In the genomic region with DNA sequence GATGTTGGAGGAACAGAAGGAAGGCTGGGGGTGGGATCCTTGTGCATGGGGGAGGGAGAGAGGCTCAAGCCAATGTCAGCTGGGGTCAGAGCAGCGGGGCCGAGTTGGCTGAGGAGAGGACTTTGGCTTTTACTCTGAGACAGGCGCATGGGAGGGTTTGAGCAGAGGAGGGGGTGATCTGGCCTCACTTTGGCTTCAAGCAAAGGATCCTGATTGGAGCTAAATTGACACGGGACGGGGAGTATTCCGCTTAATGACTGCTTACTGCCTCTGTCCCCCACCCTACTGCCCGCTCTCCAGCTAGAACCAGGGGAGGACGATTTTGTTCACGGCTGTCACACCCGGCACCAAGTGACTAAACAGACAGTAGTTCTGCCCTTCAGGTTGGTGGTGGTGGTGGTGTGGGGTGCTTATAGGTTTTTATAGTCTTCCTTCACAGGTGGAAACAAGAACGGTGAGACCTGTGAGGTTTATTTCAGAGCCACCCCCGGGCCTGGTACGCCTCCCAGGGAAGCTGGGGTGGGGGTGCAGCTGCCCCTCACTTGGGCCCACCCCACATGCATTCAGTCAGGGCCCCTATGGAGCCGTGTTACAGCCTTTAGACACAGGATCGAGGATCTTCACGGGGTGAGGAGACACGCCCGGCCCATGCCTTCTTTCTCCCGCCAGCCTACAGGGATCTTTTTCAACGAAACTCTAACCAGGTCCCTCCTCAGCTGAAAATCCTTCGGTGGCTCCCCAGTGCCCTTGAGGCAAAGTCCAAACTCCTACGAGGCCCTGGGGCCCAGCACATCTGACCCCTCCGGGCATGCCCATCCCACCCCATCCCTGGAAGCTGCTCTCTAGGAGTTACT, we compare ENCODE assay signal across 9 cellular contexts. TPM values are rescaled to one million over a fixed set of nuclear protein-coding genes. Genes with fewer than 3 reads are reported as not detected.
DNase-seq lines count a peak whose midpoint lies in the region; ATAC-seq and TF ChIP-seq lines count a peak whose summit lies in the region.
"Had no signal": no experiment of that assay in that cellular context is flagged by ENCODE, and none has a peak within 500 bp of the region (broad histone marks: within the 10 kb centered on the region; RNA-seq: fewer than 3 reads in every experiment).

No MANE protein-coding gene starts in this region.

- H3K4me1 ChIP-seq in IMR-90 (ENCODE audit: control insufficient read depth, insufficient read depth, low read length) (peaks cover 17% of the 10 kb centered on the region), duodenal mucosa (ENCODE audit: control insufficient read depth in 1 of 2, insufficient read depth in 2 of 2, low read length in 2 of 2) (peaks cover 30 to 40% of the 10 kb centered on the region in 2 donors), neuron (ENCODE audit: insufficient read depth, low read length) (peaks cover 17% of the 10 kb centered on the region)

- intact Hi-C loops in IMR-90 (cut with micrococcal nuclease): loop anchor here (2.0 kb wide), 1 partner anchor 187 kb away; no protein-coding TSS in a partner anchor

- BruUV-seq in IMR-90 (replicated peaks; lab: Mats Ljungman, UMichigan): no TSS peak

- no peak overlapping the region for H3K4me3 ChIP-seq in IMR-90 (ENCODE audit: insufficient read depth, low read depth, low read length)
- peak overlapping the region; percentile 52 to 57 for H3K4me3 ChIP-seq in duodenal mucosa (ENCODE audit: low read depth in 1 of 2, low read length in 2 of 2)
- no peak overlapping the region for H3K4me3 ChIP-seq in neuron (ENCODE audit: low read length)
- H3K4me3 ChIP-seq in brain microvascular endothelial cell (ENCODE audit: low read depth, low read length): no peak overlapping the region

- H3K27me3 ChIP-seq in IMR-90 (ENCODE audit: control insufficient read depth, insufficient read depth, low read length): no peaks in the 10 kb centered on the region
- H3K27me3 ChIP-seq in duodenal mucosa (ENCODE audit: control insufficient read depth in 1 of 2, insufficient read depth in 2 of 2, low read length in 2 of 2): peaks cover 0 to 17% of the 10 kb centered on the region in 2 donors
- peaks cover 33% of the 10 kb centered on the region for H3K27me3 ChIP-seq in neuron (ENCODE audit: insufficient read depth, low read length)
- no peaks in the 10 kb centered on the region for H3K27me3 ChIP-seq in brain microvascular endothelial cell (replicated peaks)

- H4K8ac ChIP-seq in IMR-90 (ENCODE audit: low read depth in 2 of 2, low read length in 2 of 2): no peak overlapping the region

- TF ChIP-seq RAD21 in IMR-90 (IDR thresholded peaks at IDR 0.05; ENCODE audit: low read length): no peak

- no peak for TF ChIP-seq POLR2A in IMR-90 (IDR thresholded peaks at IDR 0.05; ENCODE audit: low read depth, low read length)

- peaks cover 6% of the 10 kb centered on the region; the same call in 1 of the 2 replicates for H3K9me1 ChIP-seq in IMR-90 (ENCODE audit: insufficient read depth, low read length)

- H4K5ac ChIP-seq in IMR-90 (ENCODE audit: low read depth, low read length): no peak overlapping the region

- WGBS in IMR-90 (ENCODE audit: extremely low coverage in 2 of 2, insufficient read length in 1 of 2), 2 experiments: 83% methylated on average over 14 of the region's 23 CpGs; no CpG with 5 or more reads in 1 of the 2 experiments

- H2AFZ ChIP-seq in IMR-90 (replicated peaks; ENCODE audit: low read length, poor library complexity): no peak overlapping the region
- H2AFZ ChIP-seq in neuron (ENCODE audit: low read depth, low read length): peak overlapping the region; percentile 59

- no peak overlapping the region for H2BK5ac ChIP-seq in IMR-90 (ENCODE audit: low read depth, low read length, poor library complexity, severe bottlenecking)

- dilution Hi-C loops in IMR-90 (cut with HindIII; ENCODE audit: low sequenced_read_pairs, unreplicated experiment): no loop called here

- no peak overlapping the region for H2BK15ac ChIP-seq in IMR-90 (ENCODE audit: low read depth, low read length)

- H3K9ac ChIP-seq in IMR-90 (ENCODE audit: low read depth, low read length) (no peak overlapping the region), duodenal mucosa (ENCODE audit: low read depth in 1 of 2, low read length in 2 of 2) (no peak overlapping the region)

- no peak overlapping the region for H3K4ac ChIP-seq in IMR-90 (ENCODE audit: low read depth, low read length)

- H3K18ac ChIP-seq in IMR-90 (ENCODE audit: low read depth, low read length): no peak overlapping the region

- no peak overlapping the region for H2BK20ac ChIP-seq in IMR-90 (ENCODE audit: low read depth, low read length)

- H3K27ac ChIP-seq in IMR-90 (ENCODE audit: insufficient read depth, low read length): no peak overlapping the region
- H3K27ac ChIP-seq in duodenal mucosa (ENCODE audit: low read depth, low read length): no peak overlapping the region
- H3K27ac ChIP-seq in brain microvascular endothelial cell: no peak overlapping the region

- H4K20me1 ChIP-seq in IMR-90 (ENCODE audit: insufficient read depth, low read length): peaks cover 7% of the 10 kb centered on the region

- no peak overlapping the region; the same call in 1 of the 2 replicates for H2AK5ac ChIP-seq in IMR-90 (ENCODE audit: low read depth, low read length)

- no peak overlapping the region for H2BK120ac ChIP-seq in IMR-90 (ENCODE audit: low read depth, low read length)

- no peak overlapping the region for H3K4me2 ChIP-seq in IMR-90 (ENCODE audit: low read depth, low read length)

- H3K9me3 ChIP-seq in IMR-90 (ENCODE audit: control insufficient read depth, insufficient read depth, low read length) (no peaks in the 10 kb centered on the region), duodenal mucosa (ENCODE audit: control insufficient read depth in 1 of 2, low read length in 2 of 2) (no peaks in the 10 kb centered on the region), neuron (ENCODE audit: low read length) (no peaks in the 10 kb centered on the region)

- TF ChIP-seq CTCF in IMR-90 (conservative IDR thresholded peaks at IDR 0.05; ENCODE audit: low read depth, low read length) (no peak), brain microvascular endothelial cell (IDR thresholded peaks at IDR 0.05; ENCODE audit: low read depth, low read length, missing control alignments) (no peak)

- H2AK9ac ChIP-seq in IMR-90 (replicated peaks; ENCODE audit: low read depth, low read length, poor library complexity): peak overlapping the region; percentile 44

- H4K91ac ChIP-seq in IMR-90 (ENCODE audit: insufficient read depth, low read depth, low read length): no peak overlapping the region

- H3K36me3 ChIP-seq in IMR-90 (ENCODE audit: control insufficient read depth, insufficient read depth, low read length): peaks cover 3% of the 10 kb centered on the region
- H3K36me3 ChIP-seq in duodenal mucosa (ENCODE audit: control insufficient read depth in 1 of 2, insufficient read depth in 2 of 2, low read length in 2 of 2): no peaks in the 10 kb centered on the region
- no peaks in the 10 kb centered on the region for H3K36me3 ChIP-seq in neuron (ENCODE audit: insufficient read depth, low read length)
- H3K36me3 ChIP-seq in brain microvascular endothelial cell (replicated peaks): peaks cover 7% of the 10 kb centered on the region

- no peak for ATAC-seq in IMR-90 (ENCODE audit: low read depth)
- no peak for ATAC-seq in GM21529 (IDR thresholded peaks at IDR 0.05; ENCODE audit: unreplicated experiment)

- peaks cover 3 to 36% of the 10 kb centered on the region in 2 experiments; a peak in 2 of 4 replicates for H3K79me1 ChIP-seq in IMR-90 (ENCODE audit: low read depth in 1 of 2, low read length in 2 of 2)

- in situ Hi-C loops in IMR-90 (cut with MboI; ENCODE audit: low sequenced_read_pairs): loop anchor here (5.0 kb wide), 2 partner anchors 91 to 196 kb away; no protein-coding TSS in a partner anchor
- in situ Hi-C loops in brain microvascular endothelial cell (cut with HindIII; ENCODE audit: low pct_ligation_motif_present, low sequenced_read_pairs): no loop called here

- no peak overlapping the region for H3K14ac ChIP-seq in IMR-90 (replicated peaks; ENCODE audit: low read depth, low read length)

- CTCF ChIA-PET in IMR-90 (lab: Yijun Ruan, JAX): interaction anchor here (0.6 to 7.0 kb wide), 3 partner anchors 49 to 140 kb away, joined by 3 to 98 read pairs (median 3); no protein-coding TSS in a partner anchor

- H3K23ac ChIP-seq in IMR-90 (ENCODE audit: low read depth, low read length): no peak overlapping the region

- no peak overlapping the region for H3K56ac ChIP-seq in IMR-90 (ENCODE audit: extremely low read depth, insufficient read depth, low read length)

- POLR2A ChIA-PET in IMR-90 (lab: Charles Lee; ENCODE audit: unreplicated experiment): interaction anchor here (1.1 kb wide), 1 partner anchor 90 kb away, joined by 3 read pairs; no protein-coding TSS in a partner anchor

- DNase-seq in NCI-H82 (lab: John Stamatoyannopoulos, UW) (peak; percentile 45), NCI-H82 treated with DMSO at 0.1 percent for 48 hours (lab: John Stamatoyannopoulos, UW; ENCODE audit: unreplicated experiment) (no peak), IMR-90 (no peak), brain microvascular endothelial cell (no peak), NCI-H2171 treated with DMSO at 0.1 percent for 48 hours (lab: John Stamatoyannopoulos, UW) (no peak)
- DNase-seq: activated gamma-delta T cell had no signal

TF ChIP-seq in IMR-90, 13 proteins besides CTCF, POLR2A, EP300 and RAD21 (continues in another document):
- TF ChIP-seq, protein P1, sequence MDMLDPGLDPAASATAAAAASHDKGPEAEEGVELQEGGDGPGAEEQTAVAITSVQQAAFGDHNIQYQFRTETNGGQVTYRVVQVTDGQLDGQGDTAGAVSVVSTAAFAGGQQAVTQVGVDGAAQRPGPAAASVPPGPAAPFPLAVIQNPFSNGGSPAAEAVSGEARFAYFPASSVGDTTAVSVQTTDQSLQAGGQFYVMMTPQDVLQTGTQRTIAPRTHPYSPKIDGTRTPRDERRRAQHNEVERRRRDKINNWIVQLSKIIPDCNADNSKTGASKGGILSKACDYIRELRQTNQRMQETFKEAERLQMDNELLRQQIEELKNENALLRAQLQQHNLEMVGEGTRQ (IDR thresholded peaks at IDR 0.05; ENCODE audit: low read depth, low read length): no peak
- TF ChIP-seq MAFK (IDR thresholded peaks at IDR 0.05; ENCODE audit: low read depth, low read length) (no peak), FOS (IDR thresholded peaks at IDR 0.05; ENCODE audit: low read depth, low read length) (no peak), RCOR1 (IDR thresholded peaks at IDR 0.05; ENCODE audit: insufficient replicate concordance, low read length) (no peak), MAZ (IDR thresholded peaks at IDR 0.05; ENCODE audit: borderline replicate concordance, low read depth, low read length) (no peak), RFX5 (IDR thresholded peaks at IDR 0.05; ENCODE audit: low read depth, low read length) (no peak), NFE2L2 (IDR thresholded peaks at IDR 0.05; ENCODE audit: low read depth, low read length) (no peak)

RNA-seq across cellular contexts. Expression of a gene that starts 1.3 kb away (rescaled TPM):
- total RNA-seq in IMR-90 (2012; rRNA removed): 0.54 and 0.83 TPM in 2 replicates
- polyA plus RNA-seq in IMR-90 (2012; rRNA removed): 13.7 and 14.9 TPM in 2 replicates
- 10.8 and 34.1 TPM in 2 replicates for polyA plus RNA-seq in IMR-90 (2012; cell fraction: cytosol; rRNA removed)
- 54.0 and 64.7 TPM in 2 replicates for polyA plus RNA-seq in IMR-90 (2012; cell fraction: nucleus; rRNA removed; ENCODE audit: low replicate concordance)

RNA-seq across cellular contexts. Expression of a gene that starts 45.2 kb away (rescaled TPM):
- 44.6 and 49.7 TPM in 2 replicates for total RNA-seq in IMR-90 (2012; rRNA removed)
- 55.0 and 62.3 TPM in 2 replicates for polyA plus RNA-seq in IMR-90 (2012; rRNA removed)
- polyA plus RNA-seq in IMR-90 (2012; cell fraction: cytosol; rRNA removed): 122 and 166 TPM in 2 replicates
- 88.0 and 111 TPM in 2 replicates for polyA plus RNA-seq in IMR-90 (2012; cell fraction: nucleus; rRNA removed; ENCODE audit: low replicate concordance)

Comparison
In these comparisons a context has a peak if more than half of its experiments do, and no peak if none do; other contexts are left out.
1. H3K4me3 ChIP-seq: peak in duodenal mucosa (2 of 2); none in IMR-90 (single experiment), neuron (single experiment) and brain microvascular endothelial cell (single experiment).